ENCODE assay signal across 18 cellular contexts in the genomic region with DNA sequence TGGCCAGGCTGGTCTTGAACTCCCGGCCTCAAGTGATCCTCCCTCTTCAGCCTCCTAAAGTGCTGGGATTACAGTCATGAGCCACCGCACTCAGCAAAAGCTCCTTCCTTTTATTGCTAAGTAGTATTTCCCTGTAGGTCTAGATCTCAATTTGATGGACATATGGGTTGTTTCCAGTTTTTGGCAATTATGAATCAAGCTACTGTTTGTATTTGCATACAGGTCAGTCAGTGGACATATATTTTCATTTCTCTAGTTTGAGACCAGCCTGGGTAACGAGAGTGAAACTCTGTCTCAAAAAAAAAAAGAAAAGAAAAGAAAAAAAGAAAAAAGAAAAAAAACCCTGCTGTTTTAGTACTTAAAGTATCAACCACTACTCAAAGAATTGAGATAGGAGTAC. TPM values are rescaled to one million over a fixed set of nuclear protein-coding genes. Genes with fewer than 3 reads are reported as not detected.
"Had no signal": no experiment of that assay in that cellular context is flagged by ENCODE, and none has a peak within 500 bp of the region (broad histone marks: within the 10 kb centered on the region; RNA-seq: fewer than 3 reads in every experiment).

No MANE protein-coding gene starts in this region.

- DNase-seq: activated CD4-positive, alpha-beta memory T cell treated with anti-CD3 and anti-CD28 coated beads, Interleukin-2, amount 10 ng/mL, durations not matched to agents 7 days and 5 days; activated CD4-positive, alpha-beta T cell treated with anti-CD3 and anti-CD28 coated beads for 1 hour; activated gamma-delta T cell treated with Interleukin-2 at 50 U/mL for 16 hours; activated naive CD8-positive, alpha-beta T cell treated with anti-CD3 and anti-CD28 coated beads for 36 hours; activated T-cell treated with anti-CD3 and anti-CD28 coated beads, Interleukin-2, amount 50 U/mL, for 48 hours; anterior cingulate cortex; dermis blood vessel endothelial cell; pancreas; stimulated activated CD4-positive, alpha-beta T cell treated with anti-CD3 and anti-CD28 coated beads, Interleukin-15, amount 100 ng/mL, for 24 hours; stimulated activated CD4-positive, alpha-beta T cell treated with anti-CD3 and anti-CD28 coated beads, Interleukin-4, amount 100 ng/mL, for 4 hours; uterus had no signal

- H3K4me1 ChIP-seq: pancreas, uterus had no signal

- H3K27ac Mint-ChIP-seq: activated CD4-positive, alpha-beta memory T cell treated with anti-CD3 and anti-CD28 coated beads, Interleukin-2, amount 10 ng/mL, durations not matched to agents 7 days and 5 days; activated naive CD8-positive, alpha-beta T cell treated with anti-CD3 and anti-CD28 coated beads for 36 hours had no signal

- H3K4me1 Mint-ChIP-seq: activated CD4-positive, alpha-beta memory T cell treated with anti-CD3 and anti-CD28 coated beads, Interleukin-2, amount 10 ng/mL, durations not matched to agents 7 days and 5 days; activated naive CD8-positive, alpha-beta T cell treated with anti-CD3 and anti-CD28 coated beads for 36 hours had no signal

- H3K36me3 ChIP-seq: pancreas, uterus had no signal

- H3K27me3 ChIP-seq: hepatocyte, pancreas, uterus had no signal

- H3K27ac ChIP-seq: hepatocyte, pancreas, uterus had no signal

- H3K27me3 Mint-ChIP-seq: activated CD4-positive, alpha-beta memory T cell treated with anti-CD3 and anti-CD28 coated beads, Interleukin-2, amount 10 ng/mL, durations not matched to agents 7 days and 5 days; activated naive CD8-positive, alpha-beta T cell treated with anti-CD3 and anti-CD28 coated beads for 36 hours had no signal

- H3K4me2 ChIP-seq: hepatocyte had no signal

- H3K4me3 ChIP-seq: hepatocyte, pancreas, uterus had no signal

- H3K4me3 Mint-ChIP-seq: activated CD4-positive, alpha-beta memory T cell treated with anti-CD3 and anti-CD28 coated beads, Interleukin-2, amount 10 ng/mL, durations not matched to agents 7 days and 5 days; activated naive CD8-positive, alpha-beta T cell treated with anti-CD3 and anti-CD28 coated beads for 36 hours had no signal

- H3K9me3 Mint-ChIP-seq: activated CD4-positive, alpha-beta memory T cell treated with anti-CD3 and anti-CD28 coated beads, Interleukin-2, amount 10 ng/mL, durations not matched to agents 7 days and 5 days; activated naive CD8-positive, alpha-beta T cell treated with anti-CD3 and anti-CD28 coated beads for 36 hours had no signal

- H3K79me2 ChIP-seq: hepatocyte had no signal

RNA-seq across cellular contexts. Expression of a gene that starts 33.6 kb away (rescaled TPM):
- total RNA-seq: activated naive CD8-positive, alpha-beta T cell treated with anti-CD3 and anti-CD28 coated beads for 36 hours; cerebellum; dermis blood vessel endothelial cell; epithelial cell of proximal tubule; hepatocyte; kidney epithelial cell; liver; myocyte; pancreas; renal cortical epithelial cell; uterus had no signal
- polyA plus RNA-seq: pancreas had no signal
